ENCODE assay signal across 8 cellular contexts in genomic region chr21:36155603-36156338, GRCh38. TPM values are rescaled to one million over a fixed set of nuclear protein-coding genes. Genes with fewer than 3 reads are reported as not detected.
DNase-seq lines count a peak whose midpoint lies in the region; ATAC-seq lines count a peak whose summit lies in the region.

No MANE protein-coding gene starts in this region.

- peak overlapping the region in 5 of 6 donors; percentile 9 to 92 (median 53) for H3K27ac Mint-ChIP-seq in naive B cell

- H3K4me3 Mint-ChIP-seq in naive B cell = peak overlapping the region; percentile 77 to 92 (median 87)

- ATAC-seq in naive B cell (ENCODE audit: low read depth in 2 of 2) (no peak), GM21737 (IDR thresholded peaks at IDR 0.05; ENCODE audit: unreplicated experiment) (no peak)

- no peaks in the 10 kb centered on the region for H3K27me3 Mint-ChIP-seq in naive B cell

- H3K36me3 Mint-ChIP-seq in naive B cell = peaks cover 8 to 11% of the 10 kb centered on the region in 2 donors

- DNase-seq in SIG-M5 treated with dmso at 0.1 percent for 504 hours (lab: John Stamatoyannopoulos, UW; ENCODE audit: unreplicated experiment) (peak; percentile 24), SIG-M5 (lab: John Stamatoyannopoulos, UW) (no peak), NCI-H526 (lab: John Stamatoyannopoulos, UW) (peak; percentile 45 to 66), ecto neural progenitor cell (ENCODE audit: low spot score) (peak; percentile 59), naive B cell (no peak), COR-L47 (lab: John Stamatoyannopoulos, UW) (no peak), dedifferentiated amniotic fluid mesenchymal stem cell (ENCODE audit: extremely low spot score) (no peak)

- H3K9me3 Mint-ChIP-seq in naive B cell = no peaks in the 10 kb centered on the region

- H3K4me1 Mint-ChIP-seq in naive B cell = peaks cover 21 to 46% (median 36%) of the 10 kb centered on the region in 3 donors

RNA-seq across cellular contexts. Expression of gene DOP1B, which starts 0.9 kb away (rescaled TPM):
- 10 to 100 TPM; 13.8 to 43.2 (median 29.3) TPM for polyA plus RNA-seq in naive B cell (ENCODE audit: low read depth in 6 of 6)

RNA-seq across cellular contexts. Expression of gene CBR3, which starts 20.9 kb away (rescaled TPM):
- polyA plus RNA-seq in naive B cell (ENCODE audit: low read depth in 6 of 6) = 10 to 100 TPM in 4 of 6 donors, 1 to 10 TPM in 2; 7.4 to 14.5 (median 10.6) TPM

Comparison
In these comparisons a context has a peak if more than half of its experiments do, and no peak if none do; other contexts are left out.
1. DNase-seq: peak in SIG-M5 treated with dmso at 0.1 percent for 504 hours (single experiment), NCI-H526 (2 of 2) and ecto neural progenitor cell (single experiment); none in SIG-M5 (single experiment), naive B cell (single experiment), COR-L47 (single experiment) and dedifferentiated amniotic fluid mesenchymal stem cell (single experiment).